ENCODE assay signal across 23 cellular contexts in the genomic region with DNA sequence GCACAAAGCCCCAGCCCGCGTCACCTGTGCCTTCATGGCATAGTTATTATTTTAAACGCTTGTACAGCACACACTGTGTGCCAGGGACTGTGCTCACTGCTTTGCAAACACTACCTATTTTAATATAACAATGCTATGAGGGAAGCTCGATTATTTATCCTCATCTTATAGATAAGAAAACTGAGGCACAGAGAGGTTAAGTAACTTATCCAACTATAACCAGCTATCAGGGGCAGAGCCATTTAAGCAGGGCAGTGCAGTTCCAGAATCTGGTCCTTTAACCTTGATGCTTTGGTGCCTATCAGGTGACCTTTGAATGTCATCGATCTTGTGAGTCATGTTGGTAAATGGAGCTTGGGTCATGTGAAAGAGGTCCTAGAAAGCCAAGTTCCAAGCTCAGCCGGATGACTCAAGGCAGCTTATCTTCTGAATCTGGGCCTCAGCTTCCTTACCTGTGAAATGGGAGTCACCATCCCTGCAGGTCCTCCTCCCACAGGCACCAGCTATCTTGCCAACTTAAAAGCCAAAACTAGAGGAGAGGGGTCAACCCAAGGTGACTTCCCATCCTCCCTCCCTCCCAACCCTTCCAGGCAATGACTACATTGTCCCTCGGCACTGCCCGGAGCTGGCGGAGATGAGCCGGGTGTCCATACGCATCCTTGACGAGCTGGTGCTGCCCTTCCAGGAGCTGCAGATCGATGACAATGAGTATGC.
"Had no signal": no experiment of that assay in that cellular context is flagged by ENCODE, and none has a peak within 500 bp of the region (broad histone marks: within the 10 kb centered on the region; RNA-seq: fewer than 3 reads in every experiment).

No MANE protein-coding gene starts in this region.

- H3K9me3 ChIP-seq: esophagus squamous epithelium, heart right ventricle, sigmoid colon, SK-N-SH, thoracic aorta, upper lobe of left lung had no signal

- H3K9ac ChIP-seq: SK-N-SH had no signal

- H3K4me3 ChIP-seq: esophagus squamous epithelium, heart right ventricle, sigmoid colon, thoracic aorta, upper lobe of left lung had no signal

- H3K36me3 Mint-ChIP-seq: T-cell had no signal

- H3K36me3 ChIP-seq: brain microvascular endothelial cell, esophagus squamous epithelium, heart right ventricle, sigmoid colon, thoracic aorta, upper lobe of left lung had no signal

- ATAC-seq: activated CD8-positive, alpha-beta T cell treated with anti-CD3 and anti-CD28 coated beads, Interleukin-2, amount 10 ng/mL, durations not matched to agents 7 days and 5 days; heart right ventricle; T-cell had no signal

- FAIRE-seq: colon, keratinocyte had no signal

- H3K27me3 ChIP-seq: brain microvascular endothelial cell, upper lobe of left lung had no signal

- H3K4me1 ChIP-seq: esophagus squamous epithelium, heart right ventricle, sigmoid colon, upper lobe of left lung had no signal

- DNase-seq: activated CD4-positive, alpha-beta T cell treated with anti-CD3 and anti-CD28 coated beads, Interleukin-2, amount 10 ng/mL, durations not matched to agents 7 days and 5 days; activated CD4-positive, CD25-positive, alpha-beta regulatory T cell treated with anti-CD3 and anti-CD28 coated beads, Interleukin-2, amount 50 U/mL, for 72 hours; activated CD8-positive, alpha-beta T cell treated with anti-CD3 and anti-CD28 coated beads, Interleukin-2, amount 10 ng/mL, durations not matched to agents 7 days and 5 days; activated gamma-delta T cell; activated naive CD4-positive, alpha-beta T cell treated with anti-CD3 and anti-CD28 coated beads, Interleukin-2, amount 50 U/mL, for 16 hours; brain microvascular endothelial cell; endodermal cell; esophagus squamous epithelium; heart right ventricle; occipital lobe; sigmoid colon; SK-N-SH; stimulated activated CD4-positive, alpha-beta T cell treated with anti-CD3 and anti-CD28 coated beads, Interleukin-4, amount 100 ng/mL, for 1 hour; stimulated activated naive CD4-positive, alpha-beta T cell treated with Interleukin-2 at 50 U/mL for 16 hours; T-cell; upper lobe of left lung had no signal

- H3K4me1 Mint-ChIP-seq: activated CD4-positive, alpha-beta T cell treated with anti-CD3 and anti-CD28 coated beads, Interleukin-2, amount 10 ng/mL, durations not matched to agents 7 days and 5 days; central memory CD8-positive, alpha-beta T cell; T-cell had no signal

- H3K27ac Mint-ChIP-seq: activated CD4-positive, alpha-beta T cell treated with anti-CD3 and anti-CD28 coated beads, Interleukin-2, amount 10 ng/mL, durations not matched to agents 7 days and 5 days; activated CD8-positive, alpha-beta T cell treated with anti-CD3 and anti-CD28 coated beads, Interleukin-2, amount 10 ng/mL, durations not matched to agents 7 days and 5 days; activated T-helper 1 cell treated with anti-CD3 and anti-CD28 coated beads, Interleukin-12 subunit alpha, Interleukin-12 subunit beta, Interleukin-2, Interleukin-4 antibody, amounts not matched to agents 30 ng/mL and 10 ng/mL and 1 ng/mL, durations not matched to agents 14 hours and 24 hours and 36 hours; endodermal cell; T-cell; T-helper 2 cell treated with Interferon-gamma antibody and Interleukin-4, amounts not matched to agents 5 μg/mL and 100 μg/mL, for 36 hours had no signal

- H3K9me3 Mint-ChIP-seq: activated CD4-positive, alpha-beta T cell treated with anti-CD3 and anti-CD28 coated beads, Interleukin-2, amount 10 ng/mL, durations not matched to agents 7 days and 5 days; activated T-helper 1 cell treated with anti-CD3 and anti-CD28 coated beads, Interleukin-12 subunit alpha, Interleukin-12 subunit beta, Interleukin-2, Interleukin-4 antibody, amounts not matched to agents 30 ng/mL and 10 ng/mL and 1 ng/mL, durations not matched to agents 14 hours and 24 hours and 36 hours; central memory CD8-positive, alpha-beta T cell; endodermal cell; T-cell; T-helper 2 cell treated with Interferon-gamma antibody and Interleukin-4, amounts not matched to agents 5 μg/mL and 100 μg/mL, for 36 hours had no signal

- H3K27ac ChIP-seq: brain microvascular endothelial cell, esophagus squamous epithelium, heart right ventricle, sigmoid colon, thoracic aorta, upper lobe of left lung, VCaP had no signal

- H3K4me2 ChIP-seq: SK-N-SH had no signal

- H3K4me3 Mint-ChIP-seq: activated CD4-positive, alpha-beta T cell treated with anti-CD3 and anti-CD28 coated beads, Interleukin-2, amount 10 ng/mL, durations not matched to agents 7 days and 5 days; activated CD8-positive, alpha-beta T cell treated with anti-CD3 and anti-CD28 coated beads, Interleukin-2, amount 10 ng/mL, durations not matched to agents 7 days and 5 days; activated T-helper 1 cell treated with anti-CD3 and anti-CD28 coated beads, Interleukin-12 subunit alpha, Interleukin-12 subunit beta, Interleukin-2, Interleukin-4 antibody, amounts not matched to agents 30 ng/mL and 10 ng/mL and 1 ng/mL, durations not matched to agents 14 hours and 24 hours and 36 hours; central memory CD8-positive, alpha-beta T cell; endodermal cell; T-cell; T-helper 2 cell treated with Interferon-gamma antibody and Interleukin-4, amounts not matched to agents 5 μg/mL and 100 μg/mL, for 36 hours had no signal

- H3K27me3 Mint-ChIP-seq: activated CD4-positive, alpha-beta T cell treated with anti-CD3 and anti-CD28 coated beads, Interleukin-2, amount 10 ng/mL, durations not matched to agents 7 days and 5 days had no signal
